ENCODE assay signal across 15 cellular contexts in genomic region chr7:154546946-154547587, GRCh38.
"Had no signal": no experiment of that assay in that cellular context is flagged by ENCODE, and none has a peak within 500 bp of the region (broad histone marks: within the 10 kb centered on the region; RNA-seq: fewer than 3 reads in every experiment).

No MANE protein-coding gene starts in this region.

- H3K4me1 ChIP-seq: colonic mucosa, heart left ventricle, left ventricle myocardium inferior, prostate gland, sigmoid colon, stomach had no signal

- H3K27me3 ChIP-seq: colonic mucosa, heart left ventricle, sigmoid colon, stomach had no signal

- H3K9me3 ChIP-seq: colonic mucosa, prostate gland, sigmoid colon, stomach had no signal

- H3K36me3 ChIP-seq: colonic mucosa, heart left ventricle, left ventricle myocardium inferior, prostate gland, sigmoid colon, stomach, WERI-Rb-1 had no signal

- H3K27ac ChIP-seq: colonic mucosa, heart left ventricle, left ventricle myocardium inferior, prostate gland, sigmoid colon, stomach, WERI-Rb-1 had no signal

- DNase-seq: activated CD4-positive, alpha-beta T cell treated with anti-CD3 and anti-CD28 coated beads for 1 hour; activated CD4-positive, alpha-beta T cell treated with anti-CD3 and anti-CD28 coated beads, Interleukin-2, amount 50 U/mL, for 4 hours; activated gamma-delta T cell; colonic mucosa; erythroblast; heart left ventricle; left ventricle myocardium inferior; mammary epithelial cell; sigmoid colon; stimulated activated CD4-positive, alpha-beta T cell treated with anti-CD3 and anti-CD28 coated beads, Interleukin-4, amount 100 ng/mL, for 24 hours; stomach; T-helper 2 cell; WERI-Rb-1 had no signal

- ATAC-seq: heart left ventricle; stimulated activated effector memory CD8-positive, alpha-beta T cell treated with anti-CD3 and anti-CD28 coated beads, Interleukin-12 subunit alpha, Interleukin-12 subunit beta, amount 100 ng/mL, for 72 hours had no signal

- H3K4me3 ChIP-seq: colonic mucosa, heart left ventricle, left ventricle myocardium inferior, prostate gland, sigmoid colon, stomach had no signal
